27 cellular contexts compared by ENCODE assay signal in genomic region chr12:112430929-112431328, GRCh38. TPM values are rescaled to one million over a fixed set of nuclear protein-coding genes. Genes with fewer than 3 reads are reported as not detected.
DNase-seq lines count a peak whose midpoint lies in the region; ATAC-seq and TF ChIP-seq lines count a peak whose summit lies in the region.
"Had no signal": no experiment of that assay in that cellular context is flagged by ENCODE, and none has a peak within 500 bp of the region (broad histone marks: within the 10 kb centered on the region; RNA-seq: fewer than 3 reads in every experiment).

No MANE protein-coding gene starts in this region.

- no peaks in the 10 kb centered on the region for H3K36me3 ChIP-seq in CD4-positive, alpha-beta memory T cell (ENCODE audit: insufficient read depth, low read length)
- H3K36me3 ChIP-seq in osteoblast (ENCODE audit: insufficient read depth, low read length) (peaks cover 4% of the 10 kb centered on the region), smooth muscle cell (ENCODE audit: low read depth) (no peaks in the 10 kb centered on the region)

- H2AFZ ChIP-seq in osteoblast (ENCODE audit: low read length) (no peak overlapping the region), smooth muscle cell (ENCODE audit: low read depth) (no peak overlapping the region)

- peaks cover 23% of the 10 kb centered on the region for H3K4me1 ChIP-seq in CD4-positive, alpha-beta memory T cell (ENCODE audit: insufficient read depth, low read length)
- no peaks in the 10 kb centered on the region for H3K4me1 ChIP-seq in osteoblast (ENCODE audit: insufficient read depth, low read length)
- no peaks in the 10 kb centered on the region for H3K4me1 ChIP-seq in smooth muscle cell (ENCODE audit: low read depth)
- H3K4me1 ChIP-seq: testis had no signal

- peak overlapping the region in 6 of 7 donors; percentile 8 to 87 (median 48) for H3K27ac Mint-ChIP-seq in CD4-positive, alpha-beta memory T cell
- H3K27ac Mint-ChIP-seq in activated T-cell treated with anti-CD3 and anti-CD28 coated beads, Interleukin-2, amount 50 U/mL, for 72 hours = peak overlapping the region; percentile 23
- H3K27ac Mint-ChIP-seq: CD8-positive, alpha-beta T cell; HFFc6; stimulated activated memory B cell treated with anti-CD40 and anti-IgM and Interleukin-4, amounts not matched to agents 10 μg/mL and 1 μg/mL and 100 μg/mL, for 72 hours had no signal

- H3K4me1 Mint-ChIP-seq in CD4-positive, alpha-beta memory T cell = peaks cover 23 to 43% (median 34%) of the 10 kb centered on the region in 4 donors
- H3K4me1 Mint-ChIP-seq in activated T-cell treated with anti-CD3 and anti-CD28 coated beads, Interleukin-2, amount 50 U/mL, for 72 hours (ENCODE audit: low read depth) = peaks cover 26% of the 10 kb centered on the region

- peak; percentile 33 to 49 for DNase-seq in activated CD4-positive, alpha-beta T cell treated with anti-CD3 and anti-CD28 coated beads, Interleukin-2, amount 50 U/mL, for 48 hours
- DNase-seq in activated CD4-positive, alpha-beta T cell treated with anti-CD3 and anti-CD28 coated beads for 4 hours = no peak
- DNase-seq in CD4-positive, alpha-beta memory T cell = no peak
- peak in 1 of 2 donors; percentile 14 for DNase-seq in activated T-cell treated with anti-CD3 and anti-CD28 coated beads, Interleukin-2, amount 50 U/mL, for 72 hours
- DNase-seq in osteoblast (ENCODE audit: insufficient read length, low spot score, missing footprints) (peak; percentile 9), HK-2 (ENCODE audit: unreplicated experiment) (no peak), smooth muscle cell (lab: John Stamatoyannopoulos, UW; ENCODE audit: unreplicated experiment) (no peak), hepatic stellate cell (ENCODE audit: low spot score) (no peak)
- DNase-seq: activated gamma-delta T cell; anterior cingulate cortex; CD8-positive, alpha-beta T cell; effector CD4-positive, alpha-beta T cell; glutamatergic neuron; GOT3; HFFc6; left ventricle myocardium superior; midbrain; MM.1S; naive thymus-derived CD4-positive, alpha-beta T cell; NCI-H1436 treated with DMSO at 0.1 percent for 48 hours; NCI-H345; NCI-H774; testis had no signal

- intact Hi-C loops in CD4-positive, alpha-beta memory T cell (cut with micrococcal nuclease) = no loop called here

- H4K20me1 ChIP-seq in osteoblast (ENCODE audit: insufficient read depth, low read length) (peaks cover 29% of the 10 kb centered on the region), smooth muscle cell (ENCODE audit: low read depth) (peaks cover 96% of the 10 kb centered on the region)

- no peaks in the 10 kb centered on the region for H3K9me3 Mint-ChIP-seq in CD4-positive, alpha-beta memory T cell
- H3K9me3 Mint-ChIP-seq in activated T-cell treated with anti-CD3 and anti-CD28 coated beads, Interleukin-2, amount 50 U/mL, for 72 hours = no peaks in the 10 kb centered on the region
- H3K9me3 Mint-ChIP-seq: CD8-positive, alpha-beta T cell; HFFc6; naive thymus-derived CD4-positive, alpha-beta T cell; stimulated activated memory B cell treated with anti-CD40 and anti-IgM and Interleukin-4, amounts not matched to agents 10 μg/mL and 1 μg/mL and 100 μg/mL, for 72 hours had no signal

- H3K4me2 ChIP-seq in osteoblast (ENCODE audit: insufficient read depth, low read length) (no peak overlapping the region), smooth muscle cell (no peak overlapping the region)
- H3K4me2 ChIP-seq: KMS-11 had no signal

- WGBS in smooth muscle cell (ENCODE audit: low lambda C conversion rate) = 95% methylated on average over 5 of the region's 5 CpGs

- no peaks in the 10 kb centered on the region for H3F3A ChIP-seq in smooth muscle cell (ENCODE audit: low read depth)

- H3K4me3 Mint-ChIP-seq in CD4-positive, alpha-beta memory T cell = peak overlapping the region in 5 of 8 donors; percentile 17 to 59 (median 32)
- peak overlapping the region; percentile 16 to 42 for H3K4me3 Mint-ChIP-seq in activated T-cell treated with anti-CD3 and anti-CD28 coated beads, Interleukin-2, amount 50 U/mL, for 72 hours
- H3K4me3 Mint-ChIP-seq: CD8-positive, alpha-beta T cell; HFFc6; naive thymus-derived CD4-positive, alpha-beta T cell; stimulated activated memory B cell treated with anti-CD40 and anti-IgM and Interleukin-4, amounts not matched to agents 10 μg/mL and 1 μg/mL and 100 μg/mL, for 72 hours had no signal

- no peaks in the 10 kb centered on the region for H3K9me3 ChIP-seq in CD4-positive, alpha-beta memory T cell (ENCODE audit: control insufficient read depth in 1 of 2, low read length in 2 of 2)
- no peaks in the 10 kb centered on the region for H3K9me3 ChIP-seq in osteoblast (ENCODE audit: low read depth, low read length)
- no peaks in the 10 kb centered on the region for H3K9me3 ChIP-seq in smooth muscle cell (replicated peaks; ENCODE audit: low read depth)
- H3K9me3 ChIP-seq: testis had no signal

- TF ChIP-seq CTCF in osteoblast (IDR thresholded peaks at IDR 0.05; ENCODE audit: extremely low read depth, low read depth, low read length) (no peak), smooth muscle cell (IDR thresholded peaks at IDR 0.05; ENCODE audit: borderline replicate concordance, insufficient read depth, poor library complexity, severe bottlenecking) (no peak)

- CTCF ChIA-PET in CD4-positive, alpha-beta memory T cell (lab: Charles Lee; ENCODE audit: partially characterized antibody) = no interaction called here

- ATAC-seq in activated T-cell treated with anti-CD3 and anti-CD28 coated beads, Interleukin-2, amount 50 U/mL, for 72 hours (replicated peaks in 1 of 2) = peak; percentile 63 to 81
- ATAC-seq: CD8-positive, alpha-beta T cell; left ventricle myocardium superior; naive thymus-derived CD4-positive, alpha-beta T cell; stimulated activated memory B cell treated with anti-CD40 and anti-IgM and Interleukin-4, amounts not matched to agents 10 μg/mL and 1 μg/mL and 100 μg/mL, for 72 hours had no signal

- peaks cover 4 to 9% of the 10 kb centered on the region in 2 donors for H3K36me3 Mint-ChIP-seq in CD4-positive, alpha-beta memory T cell
- H3K36me3 Mint-ChIP-seq in activated T-cell treated with anti-CD3 and anti-CD28 coated beads, Interleukin-2, amount 50 U/mL, for 72 hours (ENCODE audit: insufficient read depth in 2 of 2) = peaks cover 0 to 2% of the 10 kb centered on the region in 2 donors

- H3K4me3 ChIP-seq in CD4-positive, alpha-beta memory T cell (ENCODE audit: low read length in 2 of 2) = no peak overlapping the region
- H3K4me3 ChIP-seq in osteoblast (ENCODE audit: insufficient read depth, low read length) (no peak overlapping the region), smooth muscle cell (no peak overlapping the region)
- H3K4me3 ChIP-seq: testis had no signal

- H3K27ac ChIP-seq in CD4-positive, alpha-beta memory T cell (ENCODE audit: low read depth, low read length) = no peak overlapping the region
- H3K27ac ChIP-seq in osteoblast (ENCODE audit: low read depth, low read length) (no peak overlapping the region), smooth muscle cell (ENCODE audit: low read depth) (no peak overlapping the region)
- H3K27ac ChIP-seq: epithelial cell of prostate, HL-60, KMS-11, testis had no signal

- POLR2A ChIA-PET in CD4-positive, alpha-beta memory T cell (lab: Charles Lee; ENCODE audit: partially characterized antibody) = no interaction called here

- H3K27me3 ChIP-seq in CD4-positive, alpha-beta memory T cell (ENCODE audit: insufficient read depth, low read length) = no peaks in the 10 kb centered on the region
- H3K27me3 ChIP-seq in osteoblast (ENCODE audit: insufficient read depth, low read length) = no peaks in the 10 kb centered on the region
- H3K27me3 ChIP-seq in smooth muscle cell (ENCODE audit: low read depth) = no peaks in the 10 kb centered on the region
- H3K27me3 ChIP-seq: testis had no signal

- H3K79me2 ChIP-seq in osteoblast (ENCODE audit: insufficient read depth, low read length) (peaks cover 91% of the 10 kb centered on the region), smooth muscle cell (ENCODE audit: low read depth) (peaks cover 98% of the 10 kb centered on the region)

- no peak overlapping the region for H3K9ac ChIP-seq in smooth muscle cell (ENCODE audit: low read depth)
- H3K9ac ChIP-seq: KMS-11 had no signal

- H3K27me3 Mint-ChIP-seq in CD4-positive, alpha-beta memory T cell = no peaks in the 10 kb centered on the region
- H3K27me3 Mint-ChIP-seq in activated T-cell treated with anti-CD3 and anti-CD28 coated beads, Interleukin-2, amount 50 U/mL, for 72 hours (ENCODE audit: low read depth) = no peaks in the 10 kb centered on the region
- H3K27me3 Mint-ChIP-seq: naive thymus-derived CD4-positive, alpha-beta T cell; stimulated activated memory B cell treated with anti-CD40 and anti-IgM and Interleukin-4, amounts not matched to agents 10 μg/mL and 1 μg/mL and 100 μg/mL, for 72 hours had no signal

RNA-seq across cellular contexts. Expression of gene PTPN11, which starts 12.2 kb away (rescaled TPM):
- 10 to 100 TPM; 45.3 to 47.7 TPM for total RNA-seq in CD4-positive, alpha-beta memory T cell
- 10 to 100 TPM; 57.1 to 72.2 TPM for polyA plus RNA-seq in CD4-positive, alpha-beta memory T cell
- 10 to 100 TPM; 92.4 to 93.7 TPM for total RNA-seq in activated T-cell treated with anti-CD3 and anti-CD28 coated beads, Interleukin-2, amount 50 U/mL, for 72 hours
- 96.1 and 98.8 TPM in 2 replicates for total RNA-seq in osteoblast
- 73.7 and 77.2 TPM in 2 replicates for total RNA-seq in smooth muscle cell
- 44.6 and 60.7 TPM in 2 replicates for polyA plus RNA-seq in smooth muscle cell

RNA-seq across cellular contexts. Expression of gene RPL6, which starts 21.5 kb away (rescaled TPM):
- total RNA-seq in CD4-positive, alpha-beta memory T cell = 1,000 to 10,000 TPM; 1,625 to 1,665 TPM
- 100 to 1,000 TPM; 361 to 726 TPM for polyA plus RNA-seq in CD4-positive, alpha-beta memory T cell
- total RNA-seq in activated T-cell treated with anti-CD3 and anti-CD28 coated beads, Interleukin-2, amount 50 U/mL, for 72 hours = 1,000 to 10,000 TPM; 1,335 to 1,400 TPM
- 918 and 946 TPM in 2 replicates for total RNA-seq in osteoblast
- total RNA-seq in smooth muscle cell = 1,517 and 1,797 TPM in 2 replicates
- 333 and 366 TPM in 2 replicates for polyA plus RNA-seq in smooth muscle cell

RNA-seq across cellular contexts. Expression of gene HECTD4, which starts 48.7 kb away (rescaled TPM):
- total RNA-seq in CD4-positive, alpha-beta memory T cell = 10 to 100 TPM; 51.8 to 61.3 TPM
- 1 to 10 TPM in 1 of 2 donors, under 1 TPM in 1; 0.75 to 6.7 TPM for polyA plus RNA-seq in CD4-positive, alpha-beta memory T cell
- total RNA-seq in activated T-cell treated with anti-CD3 and anti-CD28 coated beads, Interleukin-2, amount 50 U/mL, for 72 hours = 10 to 100 TPM; 39.6 to 43.3 TPM
- total RNA-seq in osteoblast = 29.0 and 38.6 TPM in 2 replicates
- 14.7 and 16.9 TPM in 2 replicates for total RNA-seq in smooth muscle cell
- 6.6 and 16.4 TPM in 2 replicates for polyA plus RNA-seq in smooth muscle cell

Comparison
In these comparisons a context has a peak if more than half of its experiments do, and no peak if none do; other contexts are left out.
1. DNase-seq: peak in activated CD4-positive, alpha-beta T cell treated with anti-CD3 and anti-CD28 coated beads, Interleukin-2, amount 50 U/mL, for 48 hours (2 of 2) and osteoblast (single experiment); none in activated CD4-positive, alpha-beta T cell treated with anti-CD3 and anti-CD28 coated beads for 4 hours (0 of 2), CD4-positive, alpha-beta memory T cell (0 of 5), HK-2 (single experiment), smooth muscle cell (single experiment) and hepatic stellate cell (single experiment).